Comparison of ENCODE assay signal across 2 cellular contexts in the genomic region with DNA sequence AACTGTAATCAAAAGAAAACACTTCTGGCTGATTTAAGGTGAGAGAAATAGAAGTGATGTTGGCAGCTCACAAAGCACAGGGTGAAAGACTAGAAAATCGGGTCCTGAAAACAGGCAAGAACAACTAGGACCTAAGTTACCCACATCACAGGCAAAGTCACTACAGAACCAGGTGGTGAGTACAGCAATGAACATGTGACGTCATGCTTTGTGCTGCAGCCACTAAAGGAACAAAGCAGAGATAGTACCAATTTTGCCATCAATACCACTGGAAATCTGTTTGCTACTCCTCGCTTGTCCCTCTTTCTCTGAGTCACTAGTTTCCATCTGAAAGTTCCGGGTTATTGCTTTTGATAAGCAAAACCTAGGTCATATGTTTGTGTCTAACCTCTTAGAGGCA.
A peak's percentile ranks its signal among the peaks of the same experiment; 100 is the strongest.
TF ChIP-seq lines count a peak whose summit lies in the region.

No MANE protein-coding gene starts in this region.

TF ChIP-seq in HepG2, 621 proteins besides CTCF, POLR2A, EP300 and RAD21:
- TF ChIP-seq CREB1 (IDR thresholded peaks at IDR 0.05) (peak; percentile 95), CREB1 (CRISPR knock-in tag; IDR thresholded peaks at IDR 0.05) (no peak), ATF7 (IDR thresholded peaks at IDR 0.05) (peak; percentile 95), ATF7 (CRISPR knock-in tag; IDR thresholded peaks at IDR 0.05) (no peak), RAD51 (IDR thresholded peaks at IDR 0.05; ENCODE audit: borderline replicate concordance) (no peak)

TF ChIP-seq in GM12878, 131 proteins besides CTCF, POLR2A, EP300 and RAD21:
- TF ChIP-seq TAF1 (IDR thresholded peaks at IDR 0.05; ENCODE audit: borderline replicate concordance, low read depth, low read length) (no peak), ATF7 (IDR thresholded peaks at IDR 0.05; ENCODE audit: low read depth) (0 out of 2 replicates have a peak, but pooled peaks have one; percentile 27)
TF ChIP-seq in GM12878: peak in this region for 1.
